ENCODE assay signal across 1 cellular context in the genomic region with DNA sequence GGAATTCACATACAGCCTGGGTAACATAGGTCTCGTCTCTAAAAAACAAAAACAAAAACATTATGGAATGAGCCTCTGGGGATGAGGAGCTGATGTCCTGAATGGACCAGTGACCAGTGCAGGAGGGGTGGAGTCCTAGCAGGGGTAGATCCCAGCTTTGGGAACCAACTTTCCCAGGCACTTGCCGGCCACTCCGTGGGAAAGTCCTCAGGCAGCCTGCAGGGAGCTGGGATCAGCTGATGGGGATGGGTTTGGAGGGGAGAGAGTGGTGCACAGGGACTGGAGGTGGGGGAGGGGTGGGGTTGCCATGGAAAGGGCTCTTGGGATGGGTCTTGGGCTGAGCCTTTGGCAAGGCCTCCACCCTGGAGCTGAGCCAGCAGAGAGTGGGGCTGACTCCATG.
TF ChIP-seq lines count a peak whose summit lies in the region.

No MANE protein-coding gene starts in this region.

TF ChIP-seq in SK-N-SH, 30 proteins besides CTCF, POLR2A, EP300 and RAD21:
- TF ChIP-seq FOXM1 (IDR thresholded peaks at IDR 0.05; ENCODE audit: low read depth): no peak
- TF ChIP-seq PBX3 (IDR thresholded peaks at IDR 0.05): no peak
- TF ChIP-seq SIN3A (IDR thresholded peaks at IDR 0.05; ENCODE audit: borderline replicate concordance, low read depth, low read length): no peak
- no peak for TF ChIP-seq USF2 (IDR thresholded peaks at IDR 0.05; ENCODE audit: borderline replicate concordance, low read depth, low read length)
- no peak for TF ChIP-seq CHD2 (IDR thresholded peaks at IDR 0.05; ENCODE audit: low read length, partially characterized antibody)
- no peak for TF ChIP-seq POLR2AphosphoS5 (IDR thresholded peaks at IDR 0.05; ENCODE audit: low read depth, low read length)
- no peak for TF ChIP-seq FOXJ3 (CRISPR knock-in tag; IDR thresholded peaks at IDR 0.05)
- no peak for TF ChIP-seq GABPA (IDR thresholded peaks at IDR 0.05; ENCODE audit: low read depth)
- no peak for TF ChIP-seq USF1 (IDR thresholded peaks at IDR 0.05; ENCODE audit: borderline replicate concordance, low read depth)
- no peak for TF ChIP-seq TCF12 (IDR thresholded peaks at IDR 0.05)
- no peak for TF ChIP-seq MEF2A (IDR thresholded peaks at IDR 0.05; ENCODE audit: borderline replicate concordance, low read depth)
- no peak for TF ChIP-seq NFIC (IDR thresholded peaks at IDR 0.05; ENCODE audit: borderline replicate concordance)
